Comparison of ENCODE assay signal across 27 cellular contexts in genomic region chr3:54865316-54865715, GRCh38.
"Had no signal": no experiment of that assay in that cellular context is flagged by ENCODE, and none has a peak within 500 bp of the region (broad histone marks: within the 10 kb centered on the region; RNA-seq: fewer than 3 reads in every experiment).

No MANE protein-coding gene starts in this region.

- DNase-seq: activated CD4-positive, alpha-beta memory T cell treated with anti-CD3 and anti-CD28 coated beads for 36 hours; activated CD4-positive, alpha-beta T cell treated with anti-CD3 and anti-CD28 coated beads for 4 hours; activated CD4-positive, alpha-beta T cell treated with anti-CD3 and anti-CD28 coated beads, Interleukin-2, amount 50 U/mL, for 1 hour; activated CD8-positive, alpha-beta memory T cell treated with anti-CD3 and anti-CD28 coated beads, Interleukin-2, amount 50 U/mL, for 4 hours; activated gamma-delta T cell treated with Interleukin-2 at 50 U/mL for 16 hours; activated naive CD4-positive, alpha-beta T cell treated with anti-CD3 and anti-CD28 coated beads for 36 hours; activated T-cell treated with anti-CD3 and anti-CD28 coated beads for 4 hours; activated T-cell treated with anti-CD3 and anti-CD28 coated beads, Interleukin-2, amount 50 U/mL, for 4 hours; anterior cingulate cortex; Karpas-422; NCI-H1092; NCI-H1436 treated with DMSO at 0.1 percent for 48 hours; NCI-H1694 treated with DMSO at 0.1 percent for 48 hours; NCI-H2029; NCI-H345; NCI-H524 treated with DMSO at 0.1 percent for 48 hours; Peyer's patch; Right ventricle myocardium superior; SW 1271; T-helper 1 cell; T-helper 2 cell; T-helper 9 cell had no signal

- H3K4me1 ChIP-seq: Peyer's patch had no signal

- H3K4me3 ChIP-seq: K562, Peyer's patch had no signal

- H3K27me3 ChIP-seq: Peyer's patch had no signal

- ATAC-seq: activated CD4-positive, CD25-positive, alpha-beta regulatory T cell treated with anti-CD3 and anti-CD28 coated beads, Interleukin-2, amount 50 U/mL, for 24 hours; activated naive CD4-positive, alpha-beta T cell treated with anti-CD3 and anti-CD28 coated beads, Interleukin-2, amount 50 U/mL, for 72 hours; activated T-cell treated with anti-CD3 and anti-CD28 coated beads, Interleukin-2, amount 50 U/mL, for 4 hours; K562; WTC11 had no signal

- FAIRE-seq: bronchial epithelial cell, K562 had no signal

- H3K27ac ChIP-seq: Peyer's patch had no signal

- H3K36me3 ChIP-seq: Peyer's patch had no signal

- H3K9me3 ChIP-seq: Peyer's patch had no signal
